17 cellular contexts compared by ENCODE assay signal in genomic region chr5:41009228-41009627, GRCh38.
DNase-seq lines count a peak whose midpoint lies in the region; ATAC-seq and TF ChIP-seq lines count a peak whose summit lies in the region.
"Had no signal": no experiment of that assay in that cellular context is flagged by ENCODE, and none has a peak within 500 bp of the region (broad histone marks: within the 10 kb centered on the region; RNA-seq: fewer than 3 reads in every experiment).

No MANE protein-coding gene starts in this region.

- DNase-seq in Calu3 (peak; percentile 18), M059J (ENCODE audit: low read depth) (peak; percentile 98), adrenal gland (peak; percentile 38 to 82 (median 54)), hepatic stellate cell (ENCODE audit: low spot score) (peak; percentile 7), HuH-7 (ENCODE audit: low spot score) (no peak), T-helper 17 cell (no peak), NCI-H2171 (lab: John Stamatoyannopoulos, UW) (no peak), NCI-H524 (lab: John Stamatoyannopoulos, UW) (no peak)
- DNase-seq: activated naive CD4-positive, alpha-beta T cell treated with anti-CD3 and anti-CD28 coated beads for 36 hours; DND-41; heart right ventricle; NCI-H1694; stimulated activated CD4-positive, alpha-beta T cell treated with anti-CD3 and anti-CD28 coated beads, Interleukin-1b, Interleukin-23, amount 100 ng/mL, for 48 hours; stimulated activated CD8-positive, alpha-beta memory T cell treated with anti-CD3 and anti-CD28 coated beads, Interleukin-4, amount 100 ng/mL, for 48 hours; thyroid gland had no signal

- CTCF ChIA-PET in Calu3 (lab: Charles Lee), result no interaction called here

- H3K9me3 ChIP-seq in adrenal gland (replicated peaks in 1 of 3) (no peaks in the 10 kb centered on the region), T-helper 17 cell (ENCODE audit: control insufficient read depth, low read length, poor library complexity, severe bottlenecking) (no peaks in the 10 kb centered on the region)
- H3K9me3 ChIP-seq: heart right ventricle, thyroid gland had no signal

- no TSS peak for BruUV-seq in Calu3 (replicated peaks; lab: Mats Ljungman, UMichigan)

- no peaks in the 10 kb centered on the region for H3K36me3 ChIP-seq in adrenal gland (replicated peaks in 1 of 2)
- H3K36me3 ChIP-seq: heart right ventricle, thyroid gland had no signal

- ATAC-seq in T-helper 17 cell, result no peak
- ATAC-seq: GM12878 had no signal

- TF ChIP-seq CTCF in Calu3 (IDR thresholded peaks at IDR 0.05; ENCODE audit: unreplicated experiment) (no peak), adrenal gland (IDR thresholded peaks at IDR 0.05) (no peak)

- H3K4me3 Mint-ChIP-seq in Calu3 (ENCODE audit: low read depth, unreplicated experiment) (no peak overlapping the region), T-helper 17 cell (no peak overlapping the region)
- H3K4me3 Mint-ChIP-seq: activated naive CD4-positive, alpha-beta T cell treated with anti-CD3 and anti-CD28 coated beads for 36 hours; B cell had no signal

- intact Hi-C loops in Calu3 (cut with micrococcal nuclease; ENCODE audit: unreplicated experiment), result no loop called here
- intact Hi-C loops in adrenal gland (cut with DNase I), result no loop called here

- no peaks in the 10 kb centered on the region for H3K27me3 ChIP-seq in adrenal gland
- H3K27me3 ChIP-seq: heart right ventricle, thyroid gland had no signal

- H3K36me3 Mint-ChIP-seq in Calu3 (ENCODE audit: insufficient read depth, unreplicated experiment), result no peaks in the 10 kb centered on the region
- no peaks in the 10 kb centered on the region for H3K36me3 Mint-ChIP-seq in T-helper 17 cell (ENCODE audit: low read depth)

- TF ChIP-seq POLR2A in adrenal gland (IDR thresholded peaks at IDR 0.05), result no peak

- H3K27ac Mint-ChIP-seq in Calu3 (ENCODE audit: unreplicated experiment), result no peak overlapping the region
- no peak overlapping the region for H3K27ac Mint-ChIP-seq in T-helper 17 cell
- H3K27ac Mint-ChIP-seq: activated naive CD4-positive, alpha-beta T cell treated with anti-CD3 and anti-CD28 coated beads for 36 hours; B cell had no signal

- H3K9me3 Mint-ChIP-seq in Calu3 (ENCODE audit: low read depth, unreplicated experiment), result no peaks in the 10 kb centered on the region
- H3K9me3 Mint-ChIP-seq: activated naive CD4-positive, alpha-beta T cell treated with anti-CD3 and anti-CD28 coated beads for 36 hours had no signal

- no peaks in the 10 kb centered on the region for H3K4me1 Mint-ChIP-seq in Calu3 (ENCODE audit: low read depth, unreplicated experiment)
- no peaks in the 10 kb centered on the region for H3K4me1 Mint-ChIP-seq in T-helper 17 cell
- H3K4me1 Mint-ChIP-seq: B cell had no signal

- no peak overlapping the region for H3K4me3 ChIP-seq in adrenal gland
- H3K4me3 ChIP-seq: GM12878, heart right ventricle, thyroid gland had no signal

- peak overlapping the region in 2 of 5 donors; percentile 35 to 54 for H3K27ac ChIP-seq in adrenal gland
- H3K27ac ChIP-seq: heart right ventricle, thyroid gland had no signal

- peaks cover 9 to 15% of the 10 kb centered on the region in 2 donors for H3K4me1 ChIP-seq in adrenal gland (replicated peaks in 1 of 2)
- H3K4me1 ChIP-seq: thyroid gland had no signal

- H3K27me3 Mint-ChIP-seq in Calu3 (ENCODE audit: unreplicated experiment) (peaks cover 13% of the 10 kb centered on the region), T-helper 17 cell (peaks cover 5% of the 10 kb centered on the region)
- H3K27me3 Mint-ChIP-seq: B cell had no signal

- 59 to 73% (median 66%) methylated on average over 4 of the region's 4 CpGs for WGBS in adrenal gland, 4 donors

Comparison
In these comparisons a context has a peak if more than half of its experiments do, and no peak if none do; other contexts are left out.
1. DNase-seq: peak in Calu3 (single experiment), M059J (single experiment), adrenal gland (7 of 7) and hepatic stellate cell (single experiment); none in HuH-7 (single experiment), T-helper 17 cell (0 of 3), NCI-H2171 (single experiment) and NCI-H524 (0 of 2).